8 cellular contexts compared by ENCODE assay signal in the genomic region with DNA sequence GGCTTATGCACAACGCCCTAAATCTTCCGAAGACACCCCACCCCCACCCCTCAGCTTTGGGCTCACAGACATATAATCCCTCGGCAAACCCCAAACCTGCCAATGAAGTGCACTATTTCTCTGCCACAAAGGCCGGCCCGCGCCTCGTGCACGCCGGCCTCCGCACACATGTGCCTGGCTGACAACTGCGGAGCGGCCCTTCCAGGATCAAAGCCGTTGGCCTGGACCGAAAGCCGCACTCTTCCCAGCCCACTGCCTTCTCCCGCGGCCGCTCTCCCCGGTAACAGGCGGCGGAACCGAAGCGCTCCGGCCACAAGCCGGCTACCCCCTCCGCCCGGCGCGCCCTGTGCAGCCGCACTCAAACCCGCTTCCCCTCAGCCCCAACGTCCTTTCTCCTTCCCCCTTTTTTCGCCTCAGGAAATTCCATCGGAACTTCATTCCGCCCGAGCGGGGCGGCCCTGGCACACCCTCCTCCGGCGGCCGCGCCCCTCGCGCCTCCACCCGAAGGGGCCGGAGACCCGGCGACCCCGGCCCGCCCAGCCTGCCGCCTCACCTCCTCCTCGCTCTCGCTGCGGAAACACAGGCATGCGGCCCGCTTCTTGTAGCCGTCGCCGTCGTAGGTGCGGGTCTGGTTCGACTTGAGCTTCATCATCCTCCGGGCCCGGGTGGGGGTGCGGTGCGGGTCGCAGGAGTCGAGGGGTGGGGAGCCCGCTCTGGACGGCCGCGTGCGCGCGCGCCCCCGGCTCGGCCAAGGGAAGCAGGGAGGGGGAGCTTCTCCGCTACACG.
DNase-seq lines count a peak whose midpoint lies in the region; ATAC-seq and TF ChIP-seq lines count a peak whose summit lies in the region.

No MANE protein-coding gene starts in this region.

- H3K27ac ChIP-seq in caudate nucleus (ENCODE audit: low read depth, low read length), result peak overlapping the region; percentile 96

- H3K4me3 ChIP-seq in WI38 (ENCODE audit: low read depth, low read length), result peak overlapping the region; percentile 81

- ATAC-seq in HG02870 (IDR thresholded peaks at IDR 0.05; ENCODE audit: unreplicated experiment), result peak; percentile 15

- no peak for TF ChIP-seq CTCF in WI38 (IDR thresholded peaks at IDR 0.05; ENCODE audit: low read depth, low read length)

- DNase-seq in NCI-H2196 (lab: John Stamatoyannopoulos, UW; ENCODE audit: unreplicated experiment), result peak; percentile 39
- no peak for DNase-seq in NCI-H2196 treated with DMSO at 0.1 percent for 48 hours (lab: John Stamatoyannopoulos, UW; ENCODE audit: unreplicated experiment)
- DNase-seq in NCI-H2029 (lab: John Stamatoyannopoulos, UW), result peak; percentile 17
- DNase-seq in caudate nucleus (lab: John Stamatoyannopoulos, UW), result peak in 46 of 61 donors; percentile 35 to 82 (median 66)
- DNase-seq in kidney tubule cell (ENCODE audit: low spot score), result peak; percentile 53
- DNase-seq in stimulated activated CD4-positive, alpha-beta T cell treated with anti-CD3 and anti-CD28 coated beads, Interleukin-1b, Interleukin-23, amount 100 ng/mL, for 24 hours (ENCODE audit: low read depth in 4 of 4, low spot score in 1 of 4), result peak; percentile 13 to 50 (median 38)
